ENCODE assay signal across 12 cellular contexts in genomic region chr5:151058301-151058700, GRCh38. TPM values are rescaled to one million over a fixed set of nuclear protein-coding genes. Genes with fewer than 3 reads are reported as not detected.
DNase-seq lines count a peak whose midpoint lies in the region; ATAC-seq, FAIRE-seq and TF ChIP-seq lines count a peak whose summit lies in the region.
"Had no signal": no experiment of that assay in that cellular context is flagged by ENCODE, and none has a peak within 500 bp of the region (broad histone marks: within the 10 kb centered on the region; RNA-seq: fewer than 3 reads in every experiment).

No MANE protein-coding gene starts in this region.

- in situ Hi-C loops in GM12878 (cut with MboI): no loop called here

- H2BK5ac ChIP-seq in mesenchymal stem cell (ENCODE audit: low read depth, low read length, poor library complexity, severe bottlenecking): no peak overlapping the region

- H3K4ac ChIP-seq in mesenchymal stem cell (ENCODE audit: low read depth in 1 of 2, low read length in 2 of 2): no peak overlapping the region

- no peak overlapping the region; the same call in 1 of the 2 replicates for H3K4me2 ChIP-seq in GM12878 (ENCODE audit: control insufficient read depth, insufficient read depth)
- no peak overlapping the region for H3K4me2 ChIP-seq in mesenchymal stem cell (ENCODE audit: low read length, poor library complexity, severe bottlenecking)

- CTCF ChIA-PET in GM12878 (lab: Yijun Ruan, JAX): interaction anchor here (0.6 to 15.8 kb wide), 12 partner anchors 9 to 199 kb away, joined by 3 to 691 read pairs (median 4); partner anchors contain the start of gene ANXA6

- H3K27me3 ChIP-seq in BE2C: no peaks in the 10 kb centered on the region
- H3K27me3 ChIP-seq in GM12878 (replicated peaks in 1 of 2; ENCODE audit: control insufficient read depth in 2 of 2, insufficient read depth in 2 of 2, low read length in 1 of 2): no peaks in the 10 kb centered on the region
- H3K27me3 ChIP-seq in mesenchymal stem cell (ENCODE audit: control insufficient read depth in 1 of 2, insufficient read depth in 1 of 2, low read length in 2 of 2): no peaks in the 10 kb centered on the region
- H3K27me3 ChIP-seq: stomach had no signal

- no peak overlapping the region for H2BK120ac ChIP-seq in mesenchymal stem cell (ENCODE audit: low read depth, low read length)

- DNase-seq in BE2C (no peak), GM12878 (ENCODE audit: low read depth, low spot score) (no peak), mesenchymal stem cell (no peak), kidney glomerular epithelial cell (lab: John Stamatoyannopoulos, UW) (no peak), NCI-H345 treated with DMSO at 0.1 percent for 48 hours (lab: John Stamatoyannopoulos, UW; ENCODE audit: unreplicated experiment) (no peak)
- DNase-seq: dermis blood vessel endothelial cell, NCI-H1694 treated with DMSO at 0.1 percent for 48 hours, NCI-H526, stomach had no signal

- no TSS peak for BruUV-seq in GM12878 (replicated peaks; lab: Mats Ljungman, UMichigan)

- H3K14ac ChIP-seq in mesenchymal stem cell (ENCODE audit: low read length in 2 of 2): no peak overlapping the region

- TF ChIP-seq EP300 in GM12878 (IDR thresholded peaks at IDR 0.05; ENCODE audit: borderline replicate concordance in 1 of 2, control insufficient read depth in 1 of 2, low read depth in 2 of 2, low read length in 2 of 2): no peak

- H3K27ac ChIP-seq in GM12878 (ENCODE audit: control insufficient read depth, insufficient read depth) (peak overlapping the region; percentile 86; the same call in 1 of the 2 replicates), mesenchymal stem cell (ENCODE audit: low read length, poor library complexity, severe bottlenecking) (no peak overlapping the region)

- TF ChIP-seq CTCF in BE2C (IDR thresholded peaks at IDR 0.05; ENCODE audit: low read depth, low read length) (0 out of 2 replicates have a peak, but pooled peaks have one; percentile 20), GM12874 (IDR thresholded peaks at IDR 0.05; ENCODE audit: insufficient read depth, low read depth, low read length) (0 out of 2 replicates have a peak, but pooled peaks have one; percentile 4), GM12878 (IDR thresholded peaks at IDR 0.05 in 2 of 3, conservative IDR thresholded peaks at IDR 0.05 in 1 of 3; ENCODE audit: control insufficient read depth in 2 of 3, extremely low read depth in 1 of 3, insufficient read depth in 1 of 3, low read depth in 3 of 3, low read length in 3 of 3) (peak in 2 of 3 experiments; percentile 19 to 20; a peak in 1 of 6 replicates)

- peaks cover 52% of the 10 kb centered on the region for H3K79me1 ChIP-seq in mesenchymal stem cell (replicated peaks; ENCODE audit: low read length, poor library complexity, severe bottlenecking)

- TF ChIP-seq POLR2A in GM12878 (IDR thresholded peaks at IDR 0.05; ENCODE audit: low read depth, low read length): peak; percentile 51

- WGBS in GM12878 (ENCODE audit: insufficient coverage, insufficient replicate concordance, low lambda C conversion rate, missing lambda C conversion rate): 55% methylated on average over 5 of the region's 5 CpGs
- 80% methylated on average over 5 of the region's 5 CpGs for WGBS in mesenchymal stem cell

- H3K79me2 ChIP-seq in GM12878 (ENCODE audit: control insufficient read depth, insufficient read depth, low read length): peaks cover 50% of the 10 kb centered on the region

- no peak for TF ChIP-seq RAD21 in GM12878 (IDR thresholded peaks at IDR 0.05; ENCODE audit: insufficient read depth, low read depth, low read length)

- no peak for ATAC-seq in GM12878
- no peak for ATAC-seq in HG03280 (IDR thresholded peaks at IDR 0.05; ENCODE audit: unreplicated experiment)
- no peak for ATAC-seq in HG02588 (IDR thresholded peaks at IDR 0.05; ENCODE audit: unreplicated experiment)

- no peak overlapping the region for H3K18ac ChIP-seq in mesenchymal stem cell (ENCODE audit: low read depth in 1 of 2, low read length in 2 of 2)

- H3K36me3 ChIP-seq in BE2C (peaks cover 31% of the 10 kb centered on the region), GM12878 (ENCODE audit: control insufficient read depth in 2 of 2, insufficient read depth in 2 of 2, low read length in 1 of 2) (peaks cover 61 to 80% of the 10 kb centered on the region in 2 experiments), mesenchymal stem cell (ENCODE audit: control insufficient read depth in 1 of 2, insufficient read depth in 2 of 2, low read depth in 1 of 2, low read length in 2 of 2) (peaks cover 82 to 85% of the 10 kb centered on the region in 2 experiments)

- peaks cover 9% of the 10 kb centered on the region for H4K20me1 ChIP-seq in GM12878 (ENCODE audit: control insufficient read depth, insufficient read depth)

- H4K8ac ChIP-seq in mesenchymal stem cell (ENCODE audit: low read length): no peak overlapping the region

- peak overlapping the region; percentile 63 for H2AK5ac ChIP-seq in mesenchymal stem cell (ENCODE audit: low read length, severe bottlenecking)

- SMC1A ChIA-PET in GM12878 (lab: Charles Lee; ENCODE audit: uncharacterized antibody, unreplicated experiment): interaction anchor here (0.8 to 4.4 kb wide), 22 partner anchors 9 to 155 kb away, joined by 3 to 61 read pairs (median 4); no protein-coding TSS in a partner anchor

- RAD21 ChIA-PET in GM12878 (lab: Charles Lee; ENCODE audit: unreplicated experiment): interaction anchor here (0.9 to 2.0 kb wide), 7 partner anchors 14 to 106 kb away, joined by 3 to 23 read pairs (median 4); no protein-coding TSS in a partner anchor

- H4K91ac ChIP-seq in mesenchymal stem cell (ENCODE audit: low read length): no peak overlapping the region

- intact Hi-C loops in GM12878 (cut with micrococcal nuclease; ENCODE audit: unreplicated experiment): no loop called here

- no peak for FAIRE-seq in GM12878 (lab: Jason Lieb, UNC)

- no peak overlapping the region for H3K4me3 ChIP-seq in BE2C (ENCODE audit: low read depth, low read length)
- H3K4me3 ChIP-seq in GM12878: no peak overlapping the region
- no peak overlapping the region for H3K4me3 ChIP-seq in mesenchymal stem cell (ENCODE audit: insufficient read depth in 1 of 2, low read depth in 1 of 2, low read length in 2 of 2)
- H3K4me3 ChIP-seq: stomach had no signal

- no peaks in the 10 kb centered on the region for H3K9me3 ChIP-seq in BE2C
- no peaks in the 10 kb centered on the region for H3K9me3 ChIP-seq in GM12878 (replicated peaks; ENCODE audit: control insufficient read depth, insufficient read depth, low read length)
- H3K9me3 ChIP-seq in mesenchymal stem cell (ENCODE audit: control insufficient read depth, low read length): no peaks in the 10 kb centered on the region
- H3K9me3 ChIP-seq: stomach had no signal

- H3K9ac ChIP-seq in GM12878 (ENCODE audit: control insufficient read depth, insufficient read depth, low read length) (no peak overlapping the region), mesenchymal stem cell (ENCODE audit: low read length) (no peak overlapping the region)

- no peak overlapping the region for H2AFZ ChIP-seq in GM12878 (ENCODE audit: control insufficient read depth, low read depth, low read length)
- H2AFZ ChIP-seq in mesenchymal stem cell (ENCODE audit: low read depth, low read length): no peak overlapping the region

- POLR2A ChIA-PET in GM12878 (lab: Charles Lee): interaction anchor here (0.6 to 1.7 kb wide), 4 partner anchors 12 to 483 kb away, joined by 3 to 5 read pairs (median 4); no protein-coding TSS in a partner anchor

- H2BK15ac ChIP-seq in mesenchymal stem cell (ENCODE audit: low read depth, poor library complexity, severe bottlenecking): no peak overlapping the region

- H2BK12ac ChIP-seq in mesenchymal stem cell (ENCODE audit: low read length in 2 of 2): no peak overlapping the region

- H3K4me1 ChIP-seq in BE2C (peaks cover 5% of the 10 kb centered on the region), GM12878 (ENCODE audit: control insufficient read depth, insufficient read depth, low read length) (peaks cover 39% of the 10 kb centered on the region), mesenchymal stem cell (ENCODE audit: control insufficient read depth, insufficient read depth, low read depth, low read length) (peaks cover 41% of the 10 kb centered on the region)

- H3K23ac ChIP-seq in mesenchymal stem cell (ENCODE audit: low read length in 2 of 2): peak overlapping the region in 1 of 2 experiments; percentile 37

RNA-seq across cellular contexts. Expression of gene TNIP1, which starts 22.5 kb away (rescaled TPM):
- polyA plus RNA-seq in BE2C (2012; ENCODE audit: insufficient read depth, insufficient read length, low read depth): 47.8 TPM
- total RNA-seq in GM12878 (2013; cell fraction: nucleolus; rRNA removed): 372 and 425 TPM in 2 replicates
- total RNA-seq in GM12878 (2014; rRNA removed): 203 and 223 TPM in 2 replicates
- 147 and 148 TPM in 2 replicates for total RNA-seq in GM12878 (2014; rRNA removed; fragmentation: Illumina TruSeq; extraction: Trizol)
- total RNA-seq in GM12878 (2021): 279 and 289 TPM in 2 replicates
- 132 TPM for polyA plus RNA-seq in GM12878 (2011; ENCODE audit: low read depth)
- polyA plus RNA-seq in GM12878 (2011; rRNA removed): 156 and 178 TPM in 2 replicates
- 190 and 206 TPM in 2 replicates for polyA plus RNA-seq in GM12878 (2011; cell fraction: cytosol; rRNA removed)
- polyA plus RNA-seq in GM12878 (2011; cell fraction: nucleus; rRNA removed): 272 and 287 TPM in 2 replicates
- polyA plus RNA-seq in GM12878 (2012): 262 and 278 TPM in 2 replicates
- polyA plus RNA-seq in GM12878 (2014; fragmentation: Illumina TruSeq; extraction: Trizol): 107 and 151 TPM in 2 replicates
- polyA plus RNA-seq in GM12878 (2014; fragmentation: Nextera tagmentation; extraction: Ambion mirVana): 10 to 100 TPM in 1 of 2 experiments, 1 to 10 TPM in 1; 4.4 to 13.7 TPM
- 199 and 200 TPM in 2 replicates for polyA plus RNA-seq in GM12878 (2014; rRNA removed)
- 100 to 1,000 TPM; 112 to 117 TPM for polyA plus RNA-seq in GM12878 (2016; fragmentation: Nextera tagmentation; extraction: Ambion mirVana)
- polyA minus RNA-seq in GM12878 (2011; rRNA and poly(A)+ RNA removed): 245 and 345 TPM in 2 replicates
- polyA minus RNA-seq in GM12878 (2011; cell fraction: cytosol; rRNA and poly(A)+ RNA removed): 117 and 134 TPM in 2 replicates
- 165 and 259 TPM in 2 replicates for polyA minus RNA-seq in GM12878 (2011; cell fraction: nucleus; rRNA and poly(A)+ RNA removed)
- polyA plus RNA-seq in mesenchymal stem cell (2013, experiment 1 of 2): 50.6 TPM
- polyA plus RNA-seq in mesenchymal stem cell (2013, experiment 2 of 2): 50.3 TPM

RNA-seq across cellular contexts. Expression of gene GPX3, which starts 37.9 kb away (rescaled TPM):
- 4.4 TPM for polyA plus RNA-seq in BE2C (2012; ENCODE audit: insufficient read depth, insufficient read length, low read depth)
- total RNA-seq in GM12878 (2013; cell fraction: nucleolus; rRNA removed): not detected in 2 replicates
- total RNA-seq in GM12878 (2014; rRNA removed): 0.22 TPM in 1 of 2 replicates, not detected in the other
- total RNA-seq in GM12878 (2014; rRNA removed; fragmentation: Illumina TruSeq; extraction: Trizol): not detected in 2 replicates
- total RNA-seq in GM12878 (2021): 0.38 and 0.45 TPM in 2 replicates
- polyA plus RNA-seq in GM12878 (2011; ENCODE audit: low read depth): 0.37 TPM
- polyA plus RNA-seq in GM12878 (2011; rRNA removed): 0.04 TPM in 1 of 2 replicates, not detected in the other
- 0.07 TPM in 1 of 2 replicates, not detected in the other for polyA plus RNA-seq in GM12878 (2011; cell fraction: cytosol; rRNA removed)
- not detected in 2 replicates for polyA plus RNA-seq in GM12878 (2011; cell fraction: nucleus; rRNA removed)
- 0.81 and 1.3 TPM in 2 replicates for polyA plus RNA-seq in GM12878 (2012)
- polyA plus RNA-seq in GM12878 (2014; fragmentation: Illumina TruSeq; extraction: Trizol): 0.09 and 0.19 TPM in 2 replicates
- under 1 TPM in 1 of 2 experiments, not detected in 1; 0.15 TPM for polyA plus RNA-seq in GM12878 (2014; fragmentation: Nextera tagmentation; extraction: Ambion mirVana)
- 0.12 and 0.32 TPM in 2 replicates for polyA plus RNA-seq in GM12878 (2014; rRNA removed)
- polyA plus RNA-seq in GM12878 (2016; fragmentation: Nextera tagmentation; extraction: Ambion mirVana): 1 to 10 TPM in 1 of 2 experiments, under 1 TPM in 1; 0.91 to 1.0 TPM
- not detected in 2 replicates for polyA minus RNA-seq in GM12878 (2011; rRNA and poly(A)+ RNA removed)
- polyA minus RNA-seq in GM12878 (2011; cell fraction: cytosol; rRNA and poly(A)+ RNA removed): not detected in 2 replicates
- polyA minus RNA-seq in GM12878 (2011; cell fraction: nucleus; rRNA and poly(A)+ RNA removed): not detected in 2 replicates
- polyA plus RNA-seq in mesenchymal stem cell (2013, experiment 1 of 2): 39.2 TPM
- polyA plus RNA-seq in mesenchymal stem cell (2013, experiment 2 of 2): 40.8 TPM
